8 cellular contexts compared by ENCODE assay signal in genomic region chr7:128381161-128381821, GRCh38. TPM values are rescaled to one million over a fixed set of nuclear protein-coding genes. Genes with fewer than 3 reads are reported as not detected.
DNase-seq lines count a peak whose midpoint lies in the region; ATAC-seq, FAIRE-seq and TF ChIP-seq lines count a peak whose summit lies in the region.

No MANE protein-coding gene starts in this region.

- H2AK5ac ChIP-seq in H1 (ENCODE audit: low read depth, low read length) = no peak overlapping the region

- peak overlapping the region; percentile 48; the same call in 1 of the 2 replicates for H4K8ac ChIP-seq in H1 (ENCODE audit: extremely low read depth, insufficient read depth, low read length)

- H2BK20ac ChIP-seq in H1 (ENCODE audit: low read length) = no peak overlapping the region

- POLR2A ChIA-PET in PC-9 (lab: Charles Lee; ENCODE audit: unreplicated experiment) (no interaction called here), H1 (lab: Charles Lee; ENCODE audit: partially characterized antibody) (interaction anchor here (0.7 to 1.4 kb wide), 4 partner anchors 8 to 30 kb away, joined by 3 to 4 read pairs (median 3); no protein-coding TSS in a partner anchor)

- no peak overlapping the region for H2AFZ ChIP-seq in PC-9
- no peak overlapping the region for H2AFZ ChIP-seq in H1 (ENCODE audit: low read length)
- no peak overlapping the region for H2AFZ ChIP-seq in osteoblast (ENCODE audit: low read length)

- no peaks in the 10 kb centered on the region for H3K9me2 ChIP-seq in PC-9 (ENCODE audit: insufficient read depth)

- no peak overlapping the region for H3K18ac ChIP-seq in H1 (ENCODE audit: extremely low read depth, low read length)

- WGBS in H1 (ENCODE audit: extremely low coverage in 1 of 2, insufficient coverage in 1 of 2, insufficient read length in 1 of 2, insufficient replicate concordance in 2 of 2, low coverage in 1 of 2, low lambda C conversion rate in 2 of 2, missing lambda C conversion rate in 1 of 2), 2 experiments = 58% methylated on average over 17 of the region's 19 CpGs; no CpG with 5 or more reads in 1 of the 2 experiments
- WGBS in thyroid gland, 2 donors = 69 to 70% methylated on average over 19 of the region's 19 CpGs

- H3K9ac ChIP-seq in H1 (replicated peaks in 1 of 4; ENCODE audit: extremely low read depth in 1 of 4, low read depth in 3 of 4, low read length in 3 of 4) = no peak overlapping the region

- no peak overlapping the region for H3K4me3 ChIP-seq in GM12875 (ENCODE audit: low read depth, low read length)
- no peak overlapping the region for H3K4me3 ChIP-seq in PC-9
- no peak overlapping the region for H3K4me3 ChIP-seq in H1 (ENCODE audit: extremely low read depth in 1 of 4, insufficient read depth in 2 of 4, low read depth in 3 of 4, low read length in 4 of 4)
- no peak overlapping the region for H3K4me3 ChIP-seq in osteoblast (ENCODE audit: insufficient read depth, low read length)
- no peak overlapping the region for H3K4me3 ChIP-seq in thyroid gland (replicated peaks in 1 of 3)

- no peaks in the 10 kb centered on the region for H3K23me2 ChIP-seq in H1 (ENCODE audit: low read depth, low read length)

- H3K4me2 ChIP-seq in PC-9 (peak overlapping the region; percentile 36), H1 (ENCODE audit: insufficient read depth in 1 of 2, low read depth in 2 of 2, low read length in 2 of 2) (no peak overlapping the region), osteoblast (ENCODE audit: insufficient read depth, low read length) (no peak overlapping the region)

- FAIRE-seq in H1 (lab: Jason Lieb, UNC) (no peak), frontal cortex (lab: Jason Lieb, UNC) (no peak)

- H2BK5ac ChIP-seq in H1 (ENCODE audit: low read depth, low read length) = no peak overlapping the region

- H3K27me3 ChIP-seq in PC-9 (ENCODE audit: insufficient read depth, low read depth) = no peaks in the 10 kb centered on the region
- peaks cover 0 to 3% (median 0%) of the 10 kb centered on the region in 4 experiments; a peak in 1 of 7 replicates for H3K27me3 ChIP-seq in H1 (replicated peaks in 1 of 4; ENCODE audit: control insufficient read depth in 3 of 4, extremely low read depth in 1 of 4, insufficient read depth in 3 of 4, low read length in 3 of 4)
- H3K27me3 ChIP-seq in osteoblast (ENCODE audit: insufficient read depth, low read length) = peaks cover 8% of the 10 kb centered on the region
- no peaks in the 10 kb centered on the region for H3K27me3 ChIP-seq in thyroid gland

- H3K23ac ChIP-seq in H1 (ENCODE audit: insufficient read length) = no peak overlapping the region

- H4K20me1 ChIP-seq in PC-9 (ENCODE audit: insufficient read depth) = no peaks in the 10 kb centered on the region
- no peaks in the 10 kb centered on the region for H4K20me1 ChIP-seq in H1 (replicated peaks in 1 of 2; ENCODE audit: control insufficient read depth in 1 of 2, insufficient read depth in 2 of 2, low read length in 2 of 2)
- H4K20me1 ChIP-seq in osteoblast (ENCODE audit: insufficient read depth, low read length) = no peaks in the 10 kb centered on the region

- BruUV-seq in PC-9 (replicated peaks; lab: Mats Ljungman, UMichigan) = no TSS peak

- CTCF ChIA-PET in PC-9 (lab: Charles Lee) (interaction anchor here (0.5 to 1.3 kb wide), 5 partner anchors 24 to 518 kb away, joined by 3 to 4 read pairs (median 4); no protein-coding TSS in a partner anchor), H1 (lab: Charles Lee; ENCODE audit: partially characterized antibody) (interaction anchor here (0.6 to 18.9 kb wide), 26 partner anchors 11 to 725 kb away, joined by 3 to 345 read pairs (median 4); partner anchors contain the start of genes IMPDH1, PRRT4 and RBM28)

- TF ChIP-seq CTCF in GM12875 (IDR thresholded peaks at IDR 0.05; ENCODE audit: borderline replicate concordance, insufficient read depth, low read depth, low read length) (peak; percentile 72), PC-9 (conservative IDR thresholded peaks at IDR 0.05) (peak; percentile 81), H1 (IDR thresholded peaks at IDR 0.05; ENCODE audit: control extremely low read depth in 1 of 3, insufficient read depth in 1 of 3, low read depth in 1 of 3, low read length in 3 of 3) (peak; percentile 75 to 92 (median 90)), osteoblast (IDR thresholded peaks at IDR 0.05; ENCODE audit: extremely low read depth, low read depth, low read length) (peak; percentile 46), thyroid gland (IDR thresholded peaks at IDR 0.05) (peak in 1 of 6 experiments; percentile 27)

- TF ChIP-seq POLR2A in H1 (IDR thresholded peaks at IDR 0.05; ENCODE audit: control extremely low read depth in 1 of 2, low read depth in 2 of 2, low read length in 2 of 2) (no peak), thyroid gland (IDR thresholded peaks at IDR 0.05) (no peak)

- H3F3A ChIP-seq in PC-9 (ENCODE audit: insufficient read depth, low read depth) = peaks cover 21% of the 10 kb centered on the region; the same call in 1 of the 2 replicates

- no peaks in the 10 kb centered on the region for H3K79me1 ChIP-seq in H1 (ENCODE audit: low read depth, low read length)

- H2BK15ac ChIP-seq in H1 (ENCODE audit: low read length) = no peak overlapping the region; the same call in 1 of the 2 replicates

- ATAC-seq in GM21723 (IDR thresholded peaks at IDR 0.05; ENCODE audit: unreplicated experiment) = no peak

- DNase-seq in PC-9 = peak; percentile 27 to 83
- DNase-seq in H1 (ENCODE audit: low read depth in 1 of 2, low spot score in 2 of 2) = peak in 1 of 2 experiments; percentile 96
- peak; percentile 72 for DNase-seq in osteoblast (ENCODE audit: insufficient read length, low spot score, missing footprints)
- DNase-seq in frontal cortex (ENCODE audit: low spot score in 2 of 2) = no peak
- no peak for DNase-seq in thyroid gland
- DNase-seq in NCI-H2196 treated with DMSO at 0.1 percent for 48 hours (lab: John Stamatoyannopoulos, UW; ENCODE audit: unreplicated experiment) = no peak

- H3K36me3 ChIP-seq in PC-9 (ENCODE audit: low read depth) (no peaks in the 10 kb centered on the region), H1 (ENCODE audit: control insufficient read depth in 2 of 4, insufficient read depth in 4 of 4, low read length in 3 of 4) (no peaks in the 10 kb centered on the region), osteoblast (ENCODE audit: insufficient read depth, low read length) (no peaks in the 10 kb centered on the region), thyroid gland (no peaks in the 10 kb centered on the region)

- H3K79me2 ChIP-seq in PC-9 (ENCODE audit: low read depth) (no peaks in the 10 kb centered on the region), H1 (ENCODE audit: control insufficient read depth in 1 of 2, insufficient read depth in 2 of 2, low read length in 2 of 2) (no peaks in the 10 kb centered on the region), osteoblast (ENCODE audit: insufficient read depth, low read length) (no peaks in the 10 kb centered on the region)

- no peak for TF ChIP-seq EP300 in H1 (IDR thresholded peaks at IDR 0.05; ENCODE audit: borderline replicate concordance in 1 of 2, low read depth in 2 of 2, low read length in 2 of 2)

- H3K14ac ChIP-seq in H1 (ENCODE audit: insufficient read length) = no peak overlapping the region

- H3K4ac ChIP-seq in H1 (replicated peaks; ENCODE audit: insufficient read length, low read depth, low read length) = no peak overlapping the region

- no peak overlapping the region for H2BK12ac ChIP-seq in H1 (ENCODE audit: low read depth, low read length)

- H3K4me1 ChIP-seq in PC-9 (replicated peaks; ENCODE audit: insufficient read depth) = peaks cover 49% of the 10 kb centered on the region
- H3K4me1 ChIP-seq in H1 (replicated peaks in 1 of 4; ENCODE audit: control insufficient read depth in 3 of 4, insufficient read depth in 4 of 4, low read length in 3 of 4) = peaks cover 0 to 12% (median 8%) of the 10 kb centered on the region in 4 experiments; a peak in 5 of 7 replicates
- H3K4me1 ChIP-seq in osteoblast (ENCODE audit: insufficient read depth, low read length) = no peaks in the 10 kb centered on the region
- no peaks in the 10 kb centered on the region for H3K4me1 ChIP-seq in thyroid gland

- H4K91ac ChIP-seq in H1 (replicated peaks; ENCODE audit: insufficient read length, low read length) = no peak overlapping the region

- no peak overlapping the region for H3K56ac ChIP-seq in H1 (replicated peaks; ENCODE audit: insufficient read length, low read depth, low read length)

- peak; percentile 37 to 42; a peak in 3 of 4 replicates for TF ChIP-seq RAD21 in H1 (IDR thresholded peaks at IDR 0.05 in 1 of 2, conservative IDR thresholded peaks at IDR 0.05 in 1 of 2; ENCODE audit: low read depth in 2 of 2, low read length in 2 of 2)

- no peak overlapping the region for H4K5ac ChIP-seq in H1 (ENCODE audit: insufficient read length, low read depth, low read length)

- H3K9me3 ChIP-seq in PC-9 (ENCODE audit: insufficient read depth, low read depth) (no peaks in the 10 kb centered on the region), H1 (ENCODE audit: insufficient read depth in 2 of 2, low read depth in 1 of 2, low read length in 1 of 2) (no peaks in the 10 kb centered on the region), osteoblast (ENCODE audit: low read depth, low read length) (no peaks in the 10 kb centered on the region), thyroid gland (no peaks in the 10 kb centered on the region)

- no peak overlapping the region for H2BK120ac ChIP-seq in H1 (replicated peaks; ENCODE audit: low read depth, low read length)

- intact Hi-C loops in PC-9 (cut with micrococcal nuclease; ENCODE audit: unreplicated experiment) (no loop called here), thyroid gland (cut with DNase I) (no loop called here)

- H3K27ac ChIP-seq in PC-9 = no peak overlapping the region
- no peak overlapping the region for H3K27ac ChIP-seq in H1 (ENCODE audit: low read depth, low read length)
- H3K27ac ChIP-seq in osteoblast (ENCODE audit: low read depth, low read length) = no peak overlapping the region
- H3K27ac ChIP-seq in thyroid gland = no peak overlapping the region

RNA-seq across cellular contexts. Expression of gene PRRT4, which starts 19.8 kb away (rescaled TPM):
- total RNA-seq in PC-9 (2021) = 0.26 and 0.70 TPM in 2 replicates
- total RNA-seq in H1 (2021; fragmentation: NEBNext Ultra II Directional; extraction: Animal tissue kit (Norgen Biotek cat#: 25700)) = 0.34 and 0.69 TPM in 2 replicates
- polyA plus RNA-seq in H1 (2011; rRNA removed) = 1.0 and 2.4 TPM in 2 replicates
- polyA plus RNA-seq in H1 (2011; cell fraction: cytosol; rRNA removed) = 0.85 TPM
- 2.1 TPM for polyA plus RNA-seq in H1 (2011; cell fraction: nucleus; rRNA removed)
- 0.40 to 1.2 TPM (median 0.82 TPM) in 4 replicates for polyA plus RNA-seq in H1 (2012, experiment 1 of 2)
- polyA plus RNA-seq in H1 (2012, experiment 2 of 2) = 0.54 TPM
- 1.1 TPM for polyA plus RNA-seq in H1 (2013, experiment 1 of 2)
- 1.2 TPM for polyA plus RNA-seq in H1 (2013, experiment 2 of 2)
- polyA minus RNA-seq in H1 (2011; rRNA and poly(A)+ RNA removed) = 0.47 TPM in 1 of 2 replicates, not detected in the other
- polyA minus RNA-seq in H1 (2011; cell fraction: cytosol; rRNA and poly(A)+ RNA removed) = 1.2 TPM
- polyA minus RNA-seq in H1 (2011; cell fraction: nucleus; rRNA and poly(A)+ RNA removed) = 2.0 TPM
- not detected in 2 replicates for total RNA-seq in osteoblast
- 3.3 TPM for total RNA-seq in frontal cortex
- total RNA-seq in thyroid gland = 1 to 10 TPM in 1 of 4 donors, under 1 TPM in 1, not detected in 2; 0.78 to 1.1 TPM

RNA-seq across cellular contexts. Expression of gene IMPDH1, which starts 28.5 kb away (rescaled TPM):
- total RNA-seq in PC-9 (2021) = 119 and 123 TPM in 2 replicates
- 44.0 and 45.8 TPM in 2 replicates for total RNA-seq in H1 (2021; fragmentation: NEBNext Ultra II Directional; extraction: Animal tissue kit (Norgen Biotek cat#: 25700))
- 45.8 and 65.7 TPM in 2 replicates for polyA plus RNA-seq in H1 (2011; rRNA removed)
- polyA plus RNA-seq in H1 (2011; cell fraction: cytosol; rRNA removed) = 43.6 TPM
- polyA plus RNA-seq in H1 (2011; cell fraction: nucleus; rRNA removed) = 114 TPM
- polyA plus RNA-seq in H1 (2012, experiment 1 of 2) = 25.6 to 53.4 TPM (median 41.9 TPM) in 4 replicates
- polyA plus RNA-seq in H1 (2012, experiment 2 of 2) = 34.0 TPM
- 24.3 TPM for polyA plus RNA-seq in H1 (2013, experiment 1 of 2)
- 24.7 TPM for polyA plus RNA-seq in H1 (2013, experiment 2 of 2)
- polyA minus RNA-seq in H1 (2011; rRNA and poly(A)+ RNA removed) = 45.8 and 49.4 TPM in 2 replicates
- polyA minus RNA-seq in H1 (2011; cell fraction: cytosol; rRNA and poly(A)+ RNA removed) = 24.7 TPM
- polyA minus RNA-seq in H1 (2011; cell fraction: nucleus; rRNA and poly(A)+ RNA removed) = 44.8 TPM
- 31.5 and 35.8 TPM in 2 replicates for total RNA-seq in osteoblast
- 26.5 TPM for total RNA-seq in frontal cortex
- 10 to 100 TPM; 12.3 to 37.9 (median 22.9) TPM for total RNA-seq in thyroid gland

RNA-seq across cellular contexts. Expression of gene RBM28, which starts 37.6 kb away (rescaled TPM):
- total RNA-seq in PC-9 (2021) = 59.6 and 61.1 TPM in 2 replicates
- 65.3 and 68.0 TPM in 2 replicates for total RNA-seq in H1 (2021; fragmentation: NEBNext Ultra II Directional; extraction: Animal tissue kit (Norgen Biotek cat#: 25700))
- polyA plus RNA-seq in H1 (2011; rRNA removed) = 9.6 and 12.8 TPM in 2 replicates
- polyA plus RNA-seq in H1 (2011; cell fraction: cytosol; rRNA removed) = 22.5 TPM
- 29.4 TPM for polyA plus RNA-seq in H1 (2011; cell fraction: nucleus; rRNA removed)
- polyA plus RNA-seq in H1 (2012, experiment 1 of 2) = 42.6 to 66.7 TPM (median 46.6 TPM) in 4 replicates
- 5.3 TPM for polyA plus RNA-seq in H1 (2012, experiment 2 of 2)
- polyA plus RNA-seq in H1 (2013, experiment 1 of 2) = 33.8 TPM
- 32.7 TPM for polyA plus RNA-seq in H1 (2013, experiment 2 of 2)
- 15.3 and 17.3 TPM in 2 replicates for polyA minus RNA-seq in H1 (2011; rRNA and poly(A)+ RNA removed)
- 27.2 TPM for polyA minus RNA-seq in H1 (2011; cell fraction: cytosol; rRNA and poly(A)+ RNA removed)
- polyA minus RNA-seq in H1 (2011; cell fraction: nucleus; rRNA and poly(A)+ RNA removed) = 21.5 TPM
- total RNA-seq in osteoblast = 12.1 and 16.6 TPM in 2 replicates
- total RNA-seq in frontal cortex = 16.3 TPM
- total RNA-seq in thyroid gland = 10 to 100 TPM; 19.1 to 36.9 (median 27.7) TPM

Comparison
In these comparisons a context has a peak if more than half of its experiments do, and no peak if none do; other contexts are left out.
1. DNase-seq: peak in PC-9 (2 of 2) and osteoblast (single experiment); none in frontal cortex (0 of 2), thyroid gland (0 of 2) and NCI-H2196 treated with DMSO at 0.1 percent for 48 hours (single experiment).